In the genomic region with DNA sequence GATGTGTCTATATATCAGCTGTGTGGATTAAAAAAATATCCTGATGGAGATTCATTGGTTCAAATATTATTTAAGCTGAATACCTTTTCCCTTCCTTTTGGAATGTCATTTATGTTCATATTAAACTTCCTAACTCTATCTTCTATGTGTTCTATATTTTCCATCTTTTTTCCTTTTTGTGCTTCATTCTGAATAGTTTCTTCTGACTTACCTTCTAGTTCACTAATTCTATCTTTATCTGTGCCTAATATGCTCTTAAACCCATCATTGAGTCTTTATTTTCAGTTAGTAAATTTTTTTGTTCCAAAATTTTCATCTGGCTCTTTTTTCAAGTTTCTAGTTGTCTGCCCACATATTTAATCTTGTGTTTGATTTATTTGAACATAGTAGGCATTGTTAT, we compare ENCODE assay signal across 37 cellular contexts.
"Had no signal": no experiment of that assay in that cellular context is flagged by ENCODE, and none has a peak within 500 bp of the region (broad histone marks: within the 10 kb centered on the region; RNA-seq: fewer than 3 reads in every experiment).

No MANE protein-coding gene starts in this region.

- DNase-seq: activated B cell treated with CpG ODN at 0.5 μM for 24 hours; activated CD4-positive, alpha-beta memory T cell treated with anti-CD3 and anti-CD28 coated beads for 36 hours; activated CD4-positive, alpha-beta T cell treated with anti-CD3 and anti-CD28 coated beads for 4 hours; activated CD4-positive, alpha-beta T cell treated with anti-CD3 and anti-CD28 coated beads, Interleukin-2, amount 50 U/mL, for 1 hour; activated CD4-positive, alpha-beta T cell treated with anti-CD3 and anti-CD28 coated beads, Interleukin-2, amount 50 U/mL, for 4 hours; activated CD4-positive, CD25-positive, alpha-beta regulatory T cell treated with anti-CD3 and anti-CD28 coated beads, Interleukin-2, amount 50 U/mL, for 72 hours; activated CD8-positive, alpha-beta memory T cell treated with anti-CD3 and anti-CD28 coated beads, Interleukin-2, amount 50 U/mL, for 4 hours; activated CD8-positive, alpha-beta T cell treated with anti-CD3 and anti-CD28 coated beads for 36 hours; activated effector memory CD4-positive, alpha-beta T cell treated with Interleukin-2 at 50 U/mL for 16 hours; activated gamma-delta T cell; activated naive CD4-positive, alpha-beta T cell treated with anti-CD3 and anti-CD28 coated beads, Interleukin-2, amount 10 ng/mL, durations not matched to agents 7 days and 5 days; activated naive CD4-positive, alpha-beta T cell treated with Interleukin-2 at 50 U/mL for 16 hours; activated naive CD8-positive, alpha-beta T cell treated with anti-CD3 and anti-CD28 coated beads, Interleukin-2, amount 10 ng/mL, durations not matched to agents 7 days and 5 days; activated naive CD8-positive, alpha-beta T cell treated with anti-CD3 and anti-CD28 coated beads, Interleukin-2, amount 50 U/mL, for 24 hours; activated T-cell treated with anti-CD3 and anti-CD28 coated beads for 4 hours; activated T-cell treated with anti-CD3 and anti-CD28 coated beads, Interleukin-2, amount 50 U/mL, for 24 hours; activated T-cell treated with anti-CD3 and anti-CD28 coated beads, Interleukin-2, amount 50 U/mL, for 48 hours; amygdala; anterior cingulate cortex; caudate nucleus; cerebellar nuclear complex; T-helper 1 cell; T-helper 2 cell; T-helper 9 cell had no signal

- H3K27me3 ChIP-seq: ascending aorta, cardiac muscle cell had no signal

- H3K36me3 ChIP-seq: ascending aorta, cardiac muscle cell had no signal

- H3K27me3 Mint-ChIP-seq: activated B cell treated with CpG ODN at 0.5 μM for 24 hours; activated CD4-positive, alpha-beta memory T cell treated with anti-CD3 and anti-CD28 coated beads for 36 hours; activated CD4-positive, alpha-beta T cell treated with anti-CD3 and anti-CD28 coated beads, Interleukin-2, amount 10 ng/mL, durations not matched to agents 24 days and 14 days; activated CD8-positive, alpha-beta T cell treated with anti-CD3 and anti-CD28 coated beads for 36 hours; activated naive CD4-positive, alpha-beta T cell treated with anti-CD3 and anti-CD28 coated beads, Interleukin-2, amount 10 ng/mL, durations not matched to agents 7 days and 5 days; activated naive CD4-positive, alpha-beta T cell treated with anti-CD3 and anti-CD28 coated beads, Interleukin-2, amount 50 U/mL, for 24 hours; activated naive CD8-positive, alpha-beta T cell; activated naive CD8-positive, alpha-beta T cell treated with anti-CD3 and anti-CD28 coated beads, Interleukin-2, amount 10 ng/mL, durations not matched to agents 7 days and 5 days; activated naive CD8-positive, alpha-beta T cell treated with anti-CD3 and anti-CD28 coated beads, Interleukin-2, amount 50 U/mL, for 24 hours; activated T-cell treated with anti-CD3 and anti-CD28 coated beads, Interleukin-2, amount 50 U/mL, for 24 hours; central memory CD8-positive, alpha-beta T cell had no signal

- H3K27ac Mint-ChIP-seq: activated B cell treated with CpG ODN at 0.5 μM for 24 hours; activated CD4-positive, alpha-beta memory T cell treated with anti-CD3 and anti-CD28 coated beads for 36 hours; activated CD4-positive, alpha-beta T cell treated with anti-CD3 and anti-CD28 coated beads, Interleukin-2, amount 10 ng/mL, durations not matched to agents 24 days and 14 days; activated CD8-positive, alpha-beta T cell treated with anti-CD3 and anti-CD28 coated beads for 36 hours; activated naive CD4-positive, alpha-beta T cell treated with anti-CD3 and anti-CD28 coated beads, Interleukin-2, amount 10 ng/mL, durations not matched to agents 7 days and 5 days; activated naive CD8-positive, alpha-beta T cell; activated naive CD8-positive, alpha-beta T cell treated with anti-CD3 and anti-CD28 coated beads, Interleukin-2, amount 10 ng/mL, durations not matched to agents 7 days and 5 days; activated naive CD8-positive, alpha-beta T cell treated with anti-CD3 and anti-CD28 coated beads, Interleukin-2, amount 50 U/mL, for 24 hours; activated T-cell treated with anti-CD3 and anti-CD28 coated beads, Interleukin-2, amount 50 U/mL, for 24 hours; activated T-helper 1 cell treated with anti-CD3 and anti-CD28 coated beads, Interleukin-12 subunit alpha, Interleukin-12 subunit beta, Interleukin-2, Interleukin-4 antibody, amounts not matched to agents 30 ng/mL and 10 ng/mL and 1 ng/mL, durations not matched to agents 14 hours and 24 hours and 36 hours; activated T-helper 2 cell treated with anti-CD3 and anti-CD28 coated beads, Interferon-gamma antibody, Interleukin-2, Interleukin-4, amounts not matched to agents 10 μg/mL and 5 μg/mL and 100 μg/mL, durations not matched to agents 14 hours and 24 hours and 36 hours; brain; T-helper 1 cell treated with Interleukin-12 subunit alpha and Interleukin-12 subunit beta and Interleukin-4 antibody, amounts not matched to agents 30 μg/mL and 1 μg/mL, for 36 hours; T-helper 2 cell treated with Interferon-gamma antibody and Interleukin-4, amounts not matched to agents 5 μg/mL and 100 μg/mL, for 36 hours had no signal

- H3K4me3 Mint-ChIP-seq: activated B cell treated with CpG ODN at 0.5 μM for 24 hours; activated CD4-positive, alpha-beta memory T cell treated with anti-CD3 and anti-CD28 coated beads for 36 hours; activated CD4-positive, alpha-beta T cell treated with anti-CD3 and anti-CD28 coated beads, Interleukin-2, amount 10 ng/mL, durations not matched to agents 24 days and 14 days; activated CD8-positive, alpha-beta T cell treated with anti-CD3 and anti-CD28 coated beads for 36 hours; activated naive CD4-positive, alpha-beta T cell treated with anti-CD3 and anti-CD28 coated beads, Interleukin-2, amount 10 ng/mL, durations not matched to agents 7 days and 5 days; activated naive CD4-positive, alpha-beta T cell treated with anti-CD3 and anti-CD28 coated beads, Interleukin-2, amount 50 U/mL, for 24 hours; activated naive CD8-positive, alpha-beta T cell; activated naive CD8-positive, alpha-beta T cell treated with anti-CD3 and anti-CD28 coated beads, Interleukin-2, amount 10 ng/mL, durations not matched to agents 7 days and 5 days; activated naive CD8-positive, alpha-beta T cell treated with anti-CD3 and anti-CD28 coated beads, Interleukin-2, amount 50 U/mL, for 24 hours; activated T-cell treated with anti-CD3 and anti-CD28 coated beads, Interleukin-2, amount 50 U/mL, for 24 hours; activated T-helper 1 cell treated with anti-CD3 and anti-CD28 coated beads, Interleukin-12 subunit alpha, Interleukin-12 subunit beta, Interleukin-2, Interleukin-4 antibody, amounts not matched to agents 30 ng/mL and 10 ng/mL and 1 ng/mL, durations not matched to agents 14 hours and 24 hours and 36 hours; brain; central memory CD8-positive, alpha-beta T cell; T-helper 1 cell treated with Interleukin-12 subunit alpha and Interleukin-12 subunit beta and Interleukin-4 antibody, amounts not matched to agents 30 μg/mL and 1 μg/mL, for 36 hours; T-helper 2 cell treated with Interferon-gamma antibody and Interleukin-4, amounts not matched to agents 5 μg/mL and 100 μg/mL, for 36 hours had no signal

- H3K27ac ChIP-seq: ascending aorta, cardiac muscle cell had no signal

- ATAC-seq: activated CD8-positive, alpha-beta T cell treated with anti-CD3 and anti-CD28 coated beads for 36 hours; activated naive CD8-positive, alpha-beta T cell treated with anti-CD3 and anti-CD28 coated beads, Interleukin-2, amount 50 U/mL, for 24 hours had no signal

- H3K4me3 ChIP-seq: ascending aorta, cardiac muscle cell had no signal

- FAIRE-seq: bronchial epithelial cell, TTC549 had no signal

- H3K9me3 Mint-ChIP-seq: activated CD4-positive, alpha-beta memory T cell treated with anti-CD3 and anti-CD28 coated beads for 36 hours; central memory CD8-positive, alpha-beta T cell had no signal
